Comparison of ENCODE assay signal across 16 cellular contexts in the genomic region with DNA sequence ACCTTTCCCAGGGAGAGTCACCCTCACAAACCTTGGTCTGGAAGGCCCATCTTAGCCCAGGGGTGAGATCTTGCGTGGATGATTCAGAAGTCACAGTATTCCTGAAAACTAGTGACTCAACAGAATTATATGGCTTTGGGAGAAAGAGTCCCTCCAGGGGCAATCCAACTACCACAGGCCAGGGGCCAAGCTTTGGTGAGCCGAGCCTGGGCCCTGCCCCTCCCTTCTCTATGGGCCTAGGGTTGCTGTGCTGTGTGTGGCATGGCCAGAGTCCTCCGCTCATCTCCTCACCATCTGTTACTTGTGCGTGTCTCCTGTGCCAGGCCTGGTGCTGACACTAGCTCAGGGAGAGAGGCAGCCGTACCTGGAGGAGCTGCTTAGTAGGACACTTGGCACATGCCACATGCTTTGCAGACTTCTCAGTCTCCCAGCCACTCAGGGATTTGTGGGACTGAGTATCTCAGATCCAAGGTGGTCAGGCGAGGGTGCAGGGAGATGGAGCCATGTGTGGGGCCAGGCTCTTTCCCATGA. TPM values are rescaled to one million over a fixed set of nuclear protein-coding genes. Genes with fewer than 3 reads are reported as not detected.
A peak's percentile ranks its signal among the peaks of the same experiment; 100 is the strongest.
DNase-seq lines count a peak whose midpoint lies in the region; ATAC-seq, FAIRE-seq and TF ChIP-seq lines count a peak whose summit lies in the region.
"Had no signal": no experiment of that assay in that cellular context is flagged by ENCODE, and none has a peak within 500 bp of the region (broad histone marks: within the 10 kb centered on the region; RNA-seq: fewer than 3 reads in every experiment).

No MANE protein-coding gene starts in this region.

- 88% methylated on average over 6 of the region's 6 CpGs for WGBS in hepatocyte (ENCODE audit: low lambda C conversion rate, missing lambda C conversion rate)
- 80 to 82% methylated on average over 6 of the region's 6 CpGs for WGBS in lower leg skin, 2 donors

- peaks cover 16% of the 10 kb centered on the region for H3K4me1 ChIP-seq in astrocyte (ENCODE audit: insufficient read depth, low read length)
- peaks cover 10% of the 10 kb centered on the region for H3K4me1 ChIP-seq in hepatocyte (ENCODE audit: insufficient read depth)
- H3K4me1 ChIP-seq: tibial nerve had no signal

- peak; percentile 27 for ATAC-seq in Right ventricle myocardium superior (ENCODE audit: poor library complexity)

- H2AFZ ChIP-seq in astrocyte (ENCODE audit: low read depth, low read length) (no peak overlapping the region), hepatocyte (no peak overlapping the region)

- no peak for FAIRE-seq in astrocyte (lab: Jason Lieb, UNC)
- FAIRE-seq: A204.1 had no signal

- peak overlapping the region; percentile 58 for H3K27ac Mint-ChIP-seq in astrocyte (ENCODE audit: unreplicated experiment)

- H3K9ac ChIP-seq in astrocyte (ENCODE audit: low read length) = peak overlapping the region; percentile 61

- DNase-seq in Right ventricle myocardium superior = no peak
- DNase-seq in cardiac septum (ENCODE audit: low spot score) = no peak
- DNase-seq in astrocyte (ENCODE audit: low read depth) = peak; percentile 87
- DNase-seq in hepatocyte (ENCODE audit: low spot score) = peak; percentile 39
- DNase-seq in HuH-7.5 (ENCODE audit: low spot score) = no peak
- no peak for DNase-seq in activated T-cell treated with anti-CD3 and anti-CD28 coated beads for 4 hours
- DNase-seq in dedifferentiated amniotic fluid mesenchymal stem cell (ENCODE audit: extremely low spot score) = no peak
- DNase-seq in lower leg skin (ENCODE audit: low spot score in 2 of 2) = no peak
- DNase-seq: activated CD8-positive, alpha-beta memory T cell treated with anti-CD3 and anti-CD28 coated beads, Interleukin-2, amount 50 U/mL, for 4 hours; GF-D8; NK-92 treated with Interleukin-12 subunit alpha and Interleukin-12 subunit beta, amount 100 ng/mL, for 24 hours had no signal

- TF ChIP-seq CTCF in astrocyte (IDR thresholded peaks at IDR 0.05; ENCODE audit: insufficient read depth, low read depth, low read length) (no peak), hepatocyte (IDR thresholded peaks at IDR 0.05; ENCODE audit: poor library complexity) (no peak), lower leg skin (IDR thresholded peaks at IDR 0.05) (no peak)

- H3K9me3 ChIP-seq in astrocyte (ENCODE audit: insufficient read depth, low read depth, low read length) = no peaks in the 10 kb centered on the region
- no peaks in the 10 kb centered on the region for H3K9me3 ChIP-seq in hepatocyte (ENCODE audit: low read depth)
- H3K9me3 ChIP-seq: gastroesophageal sphincter, tibial nerve had no signal

- H3K79me2 ChIP-seq in astrocyte (ENCODE audit: insufficient read depth, low read length) (peaks cover 3% of the 10 kb centered on the region), hepatocyte (peaks cover 41% of the 10 kb centered on the region)

- H3K4me3 Mint-ChIP-seq in astrocyte (ENCODE audit: unreplicated experiment) = no peak overlapping the region
- H3K4me3 Mint-ChIP-seq: H9 had no signal

- no peak for TF ChIP-seq POLR2A in lower leg skin (IDR thresholded peaks at IDR 0.05)

- peaks cover 22% of the 10 kb centered on the region for H3K4me1 Mint-ChIP-seq in astrocyte (ENCODE audit: low read depth, unreplicated experiment)

- H3K36me3 ChIP-seq in astrocyte (ENCODE audit: insufficient read depth, low read length) = no peaks in the 10 kb centered on the region
- H3K36me3 ChIP-seq in hepatocyte (replicated peaks; ENCODE audit: insufficient read depth, low read depth) = no peaks in the 10 kb centered on the region
- H3K36me3 ChIP-seq: cardiac muscle cell, gastroesophageal sphincter, tibial nerve had no signal

- H3K9me2 ChIP-seq in hepatocyte (replicated peaks; ENCODE audit: insufficient read depth) = no peaks in the 10 kb centered on the region

- H3K9me3 Mint-ChIP-seq in astrocyte (ENCODE audit: unreplicated experiment) = no peaks in the 10 kb centered on the region
- H3K9me3 Mint-ChIP-seq: H9 had no signal

- peak overlapping the region; percentile 69 for H3K27ac ChIP-seq in astrocyte (ENCODE audit: low read depth, low read length)
- H3K27ac ChIP-seq in hepatocyte = peak overlapping the region; percentile 67
- H3K27ac ChIP-seq: cardiac muscle cell, gastroesophageal sphincter, tibial nerve had no signal

- H3K4me2 ChIP-seq in astrocyte (ENCODE audit: low read length) = peak overlapping the region; percentile 60
- H3K4me2 ChIP-seq in hepatocyte = no peak overlapping the region

- H4K20me1 ChIP-seq in astrocyte (ENCODE audit: insufficient read depth, low read length) (peaks cover 6% of the 10 kb centered on the region), hepatocyte (ENCODE audit: insufficient read depth, poor library complexity, severe bottlenecking) (no peaks in the 10 kb centered on the region)

- intact Hi-C loops in Right ventricle myocardium superior (cut with DNase I) (no loop called here), cardiac septum (cut with DNase I) (no loop called here), lower leg skin (cut with DNase I; ENCODE audit: low total_unique reads) (no loop called here)

- H3K27me3 ChIP-seq in astrocyte (ENCODE audit: insufficient read depth, low read length) (no peaks in the 10 kb centered on the region), hepatocyte (no peaks in the 10 kb centered on the region)
- H3K27me3 ChIP-seq: cardiac muscle cell, gastroesophageal sphincter, tibial nerve had no signal

- H3K27me3 Mint-ChIP-seq in astrocyte (ENCODE audit: low read depth, unreplicated experiment) = no peaks in the 10 kb centered on the region

- peaks cover 2% of the 10 kb centered on the region for H3K36me3 Mint-ChIP-seq in astrocyte (ENCODE audit: low read depth, unreplicated experiment)

- no peak overlapping the region for H3K4me3 ChIP-seq in astrocyte (ENCODE audit: insufficient read depth, low read depth, low read length)
- no peak overlapping the region for H3K4me3 ChIP-seq in hepatocyte
- no peak overlapping the region for H3K4me3 ChIP-seq in lower leg skin (ENCODE audit: low read depth, poor library complexity, severe bottlenecking)
- H3K4me3 ChIP-seq: cardiac muscle cell, gastroesophageal sphincter, tibial nerve had no signal

RNA-seq across cellular contexts. Expression of a gene that starts 40.7 kb away (rescaled TPM):
- total RNA-seq in Right ventricle myocardium superior = 3.9 TPM
- total RNA-seq in cardiac septum = 5.8 TPM
- 12.3 and 13.1 TPM in 2 replicates for total RNA-seq in astrocyte
- total RNA-seq in hepatocyte = 14.1 and 18.7 TPM in 2 replicates
- polyA plus RNA-seq in hepatocyte = 19.7 and 22.8 TPM in 2 replicates
- total RNA-seq in lower leg skin = 10 to 100 TPM in 1 of 4 donors, 1 to 10 TPM in 3; 6.5 to 10.4 (median 7.1) TPM

Comparison
In these comparisons a context has a peak if more than half of its experiments do, and no peak if none do; other contexts are left out.
1. DNase-seq: peak in astrocyte (single experiment) and hepatocyte (single experiment); none in Right ventricle myocardium superior (single experiment), cardiac septum (single experiment), HuH-7.5 (single experiment), activated T-cell treated with anti-CD3 and anti-CD28 coated beads for 4 hours (single experiment), dedifferentiated amniotic fluid mesenchymal stem cell (single experiment) and lower leg skin (0 of 2).